ENCODE assay signal across 1 cellular context in genomic region chr5:69369369-69370121, GRCh38.
A peak's percentile ranks its signal among the peaks of the same experiment; 100 is the strongest.
TF ChIP-seq lines count a peak whose summit lies in the region.

AK6 (minus strand) TSS chr5:69369520; CDS start chr5:69369490, 30 bp downstream.
RAD17 (plus strand) TSS chr5:69369818; CDS start chr5:69372209, 2,391 bp downstream.
TAF9 (minus strand) TSS chr5:69369520; CDS start chr5:69365737, 3,783 bp downstream.

TF ChIP-seq in HepG2, 621 proteins besides CTCF, POLR2A, EP300 and RAD21 (continued from another document and continues in another):
- TF ChIP-seq ZNF609 (CRISPR knock-in tag; IDR thresholded peaks at IDR 0.05; ENCODE audit: borderline replicate concordance) (peak; percentile 69; the same call in 1 of the 2 replicates), KLF6 (CRISPR knock-in tag; IDR thresholded peaks at IDR 0.05) (peak; percentile 94; the same call in 1 of the 2 replicates), GTF2F1 (IDR thresholded peaks at IDR 0.05; ENCODE audit: low read length) (0 out of 2 replicates have a peak, but pooled peaks have one; percentile 25), KAT7 (CRISPR knock-in tag; IDR thresholded peaks at IDR 0.05; ENCODE audit: borderline replicate concordance) (peak; percentile 33; the same call in 1 of the 2 replicates), GABPA (IDR thresholded peaks at IDR 0.05; ENCODE audit: low read depth, low read length) (peak; percentile 58; the same call in 1 of the 2 replicates), GABPA (CRISPR knock-in tag; IDR thresholded peaks at IDR 0.05; ENCODE audit: low read depth) (peak; percentile 68), PLSCR1 (CRISPR knock-in tag; IDR thresholded peaks at IDR 0.05; ENCODE audit: borderline replicate concordance) (no peak), RERE (CRISPR knock-in tag; IDR thresholded peaks at IDR 0.05; ENCODE audit: low read depth) (no peak; the same call in 1 of the 2 replicates), ZNF891 (CRISPR knock-in tag; IDR thresholded peaks at IDR 0.05) (peak; percentile 83), SP5 (CRISPR knock-in tag; IDR thresholded peaks at IDR 0.05; ENCODE audit: borderline replicate concordance, low read depth) (peak; percentile 83), MAFF (IDR thresholded peaks at IDR 0.05; ENCODE audit: low read depth, low read length) (no peak), ZNF326 (CRISPR knock-in tag; IDR thresholded peaks at IDR 0.05; ENCODE audit: borderline replicate concordance) (no peak), ZBTB4 (CRISPR knock-in tag; IDR thresholded peaks at IDR 0.05; ENCODE audit: borderline replicate concordance) (no peak), DMAP1 (CRISPR knock-in tag; IDR thresholded peaks at IDR 0.05) (peak; percentile 98), SMARCE1 (IDR thresholded peaks at IDR 0.05; ENCODE audit: borderline replicate concordance) (no peak), ZFP41 (CRISPR knock-in tag; IDR thresholded peaks at IDR 0.05; ENCODE audit: borderline replicate concordance) (peak; percentile 25; the same call in 1 of the 2 replicates), ZNF670 (CRISPR knock-in tag; IDR thresholded peaks at IDR 0.05; ENCODE audit: borderline replicate concordance) (peak; percentile 56), BCL6 (CRISPR knock-in tag; IDR thresholded peaks at IDR 0.05) (peak; percentile 28; the same call in 1 of the 2 replicates), BHLHE40 (IDR thresholded peaks at IDR 0.05; ENCODE audit: low read length) (peak; percentile 97), ZFP82 (CRISPR knock-in tag; IDR thresholded peaks at IDR 0.05; ENCODE audit: borderline replicate concordance) (peak; percentile 83; the same call in 1 of the 2 replicates), MTERF4 (CRISPR knock-in tag; IDR thresholded peaks at IDR 0.05) (peak; percentile 82), NR2C2 (CRISPR knock-in tag; IDR thresholded peaks at IDR 0.05; ENCODE audit: borderline replicate concordance) (peak; percentile 95), ATF1 (CRISPR knock-in tag; IDR thresholded peaks at IDR 0.05) (peak; percentile 69), ZNF629 (CRISPR knock-in tag; conservative IDR thresholded peaks at IDR 0.05) (0 out of 2 replicates have a peak, but pooled peaks have one; percentile 7), KIAA2018 (CRISPR knock-in tag; IDR thresholded peaks at IDR 0.05; ENCODE audit: borderline replicate concordance) (no peak), ZNF737 (CRISPR knock-in tag; IDR thresholded peaks at IDR 0.05; ENCODE audit: borderline replicate concordance) (peak; percentile 12; the same call in 1 of the 2 replicates)
